ENCODE assay signal across 9 cellular contexts in the genomic region with DNA sequence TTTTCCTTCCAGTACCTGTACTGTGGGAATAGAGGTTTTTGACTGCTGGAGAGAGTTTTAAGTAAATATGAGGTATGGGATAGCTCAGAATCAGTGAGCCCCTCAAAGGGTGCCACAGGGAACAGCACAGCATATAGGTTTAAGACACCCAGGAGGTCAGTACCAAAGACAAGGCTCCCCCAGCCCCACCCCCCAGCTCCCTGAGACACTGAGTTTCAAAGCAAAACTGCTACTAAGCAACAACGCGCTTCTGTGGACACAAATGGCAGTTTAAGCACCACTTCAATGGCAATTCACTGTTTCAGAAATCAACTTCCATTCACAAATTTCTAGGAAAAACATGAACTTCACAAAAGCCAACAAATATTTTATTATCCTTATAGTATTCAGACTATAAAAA.
"Had no signal": no experiment of that assay in that cellular context is flagged by ENCODE, and none has a peak within 500 bp of the region (broad histone marks: within the 10 kb centered on the region; RNA-seq: fewer than 3 reads in every experiment).

No MANE protein-coding gene starts in this region.

- H3K9me3 Mint-ChIP-seq: HFFc6, IgD-negative memory B cell had no signal

- H3K9me3 ChIP-seq: HAP-1 had no signal

- H3K27ac Mint-ChIP-seq: HFFc6 had no signal

- DNase-seq: GM23248, GOT3, H7, HFFc6 had no signal

- H3K4me3 ChIP-seq: GM23248, HAP-1 had no signal

- H3K27me3 Mint-ChIP-seq: IgD-negative memory B cell had no signal

- H2AFZ ChIP-seq: GM23248 had no signal

- H3K27ac ChIP-seq: GM23248, HL-60 had no signal

- H3K4me3 Mint-ChIP-seq: HFFc6, IgD-negative memory B cell had no signal

- ATAC-seq: HCT116, HepG2 had no signal

- H3K9ac ChIP-seq: GM23248 had no signal
